Comparison of ENCODE assay signal across 1 cellular context in the genomic region with DNA sequence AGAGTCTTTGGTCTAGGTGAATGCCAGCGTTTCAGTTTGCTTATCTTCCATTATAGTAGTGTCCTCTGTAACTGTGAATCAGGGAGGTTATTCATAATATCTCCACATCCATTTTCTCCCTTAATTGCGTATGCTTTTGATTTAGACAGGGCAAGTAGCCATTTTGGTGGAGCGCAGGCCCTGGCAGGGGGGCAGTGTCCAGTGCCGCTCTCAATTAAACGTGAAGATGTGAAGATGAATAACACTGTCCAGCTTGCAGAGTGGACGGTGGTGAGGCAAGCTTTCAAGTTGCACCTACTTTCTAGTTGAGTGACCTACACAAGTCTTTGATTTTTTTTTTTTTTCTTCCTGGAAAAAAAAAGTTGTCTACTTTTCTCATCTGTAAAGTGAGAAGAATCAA.
TF ChIP-seq lines count a peak whose summit lies in the region.

No MANE protein-coding gene starts in this region.

TF ChIP-seq in GM23338, 12 proteins besides CTCF, POLR2A, EP300 and RAD21 (continued from another document):
- TF ChIP-seq, protein P1, sequence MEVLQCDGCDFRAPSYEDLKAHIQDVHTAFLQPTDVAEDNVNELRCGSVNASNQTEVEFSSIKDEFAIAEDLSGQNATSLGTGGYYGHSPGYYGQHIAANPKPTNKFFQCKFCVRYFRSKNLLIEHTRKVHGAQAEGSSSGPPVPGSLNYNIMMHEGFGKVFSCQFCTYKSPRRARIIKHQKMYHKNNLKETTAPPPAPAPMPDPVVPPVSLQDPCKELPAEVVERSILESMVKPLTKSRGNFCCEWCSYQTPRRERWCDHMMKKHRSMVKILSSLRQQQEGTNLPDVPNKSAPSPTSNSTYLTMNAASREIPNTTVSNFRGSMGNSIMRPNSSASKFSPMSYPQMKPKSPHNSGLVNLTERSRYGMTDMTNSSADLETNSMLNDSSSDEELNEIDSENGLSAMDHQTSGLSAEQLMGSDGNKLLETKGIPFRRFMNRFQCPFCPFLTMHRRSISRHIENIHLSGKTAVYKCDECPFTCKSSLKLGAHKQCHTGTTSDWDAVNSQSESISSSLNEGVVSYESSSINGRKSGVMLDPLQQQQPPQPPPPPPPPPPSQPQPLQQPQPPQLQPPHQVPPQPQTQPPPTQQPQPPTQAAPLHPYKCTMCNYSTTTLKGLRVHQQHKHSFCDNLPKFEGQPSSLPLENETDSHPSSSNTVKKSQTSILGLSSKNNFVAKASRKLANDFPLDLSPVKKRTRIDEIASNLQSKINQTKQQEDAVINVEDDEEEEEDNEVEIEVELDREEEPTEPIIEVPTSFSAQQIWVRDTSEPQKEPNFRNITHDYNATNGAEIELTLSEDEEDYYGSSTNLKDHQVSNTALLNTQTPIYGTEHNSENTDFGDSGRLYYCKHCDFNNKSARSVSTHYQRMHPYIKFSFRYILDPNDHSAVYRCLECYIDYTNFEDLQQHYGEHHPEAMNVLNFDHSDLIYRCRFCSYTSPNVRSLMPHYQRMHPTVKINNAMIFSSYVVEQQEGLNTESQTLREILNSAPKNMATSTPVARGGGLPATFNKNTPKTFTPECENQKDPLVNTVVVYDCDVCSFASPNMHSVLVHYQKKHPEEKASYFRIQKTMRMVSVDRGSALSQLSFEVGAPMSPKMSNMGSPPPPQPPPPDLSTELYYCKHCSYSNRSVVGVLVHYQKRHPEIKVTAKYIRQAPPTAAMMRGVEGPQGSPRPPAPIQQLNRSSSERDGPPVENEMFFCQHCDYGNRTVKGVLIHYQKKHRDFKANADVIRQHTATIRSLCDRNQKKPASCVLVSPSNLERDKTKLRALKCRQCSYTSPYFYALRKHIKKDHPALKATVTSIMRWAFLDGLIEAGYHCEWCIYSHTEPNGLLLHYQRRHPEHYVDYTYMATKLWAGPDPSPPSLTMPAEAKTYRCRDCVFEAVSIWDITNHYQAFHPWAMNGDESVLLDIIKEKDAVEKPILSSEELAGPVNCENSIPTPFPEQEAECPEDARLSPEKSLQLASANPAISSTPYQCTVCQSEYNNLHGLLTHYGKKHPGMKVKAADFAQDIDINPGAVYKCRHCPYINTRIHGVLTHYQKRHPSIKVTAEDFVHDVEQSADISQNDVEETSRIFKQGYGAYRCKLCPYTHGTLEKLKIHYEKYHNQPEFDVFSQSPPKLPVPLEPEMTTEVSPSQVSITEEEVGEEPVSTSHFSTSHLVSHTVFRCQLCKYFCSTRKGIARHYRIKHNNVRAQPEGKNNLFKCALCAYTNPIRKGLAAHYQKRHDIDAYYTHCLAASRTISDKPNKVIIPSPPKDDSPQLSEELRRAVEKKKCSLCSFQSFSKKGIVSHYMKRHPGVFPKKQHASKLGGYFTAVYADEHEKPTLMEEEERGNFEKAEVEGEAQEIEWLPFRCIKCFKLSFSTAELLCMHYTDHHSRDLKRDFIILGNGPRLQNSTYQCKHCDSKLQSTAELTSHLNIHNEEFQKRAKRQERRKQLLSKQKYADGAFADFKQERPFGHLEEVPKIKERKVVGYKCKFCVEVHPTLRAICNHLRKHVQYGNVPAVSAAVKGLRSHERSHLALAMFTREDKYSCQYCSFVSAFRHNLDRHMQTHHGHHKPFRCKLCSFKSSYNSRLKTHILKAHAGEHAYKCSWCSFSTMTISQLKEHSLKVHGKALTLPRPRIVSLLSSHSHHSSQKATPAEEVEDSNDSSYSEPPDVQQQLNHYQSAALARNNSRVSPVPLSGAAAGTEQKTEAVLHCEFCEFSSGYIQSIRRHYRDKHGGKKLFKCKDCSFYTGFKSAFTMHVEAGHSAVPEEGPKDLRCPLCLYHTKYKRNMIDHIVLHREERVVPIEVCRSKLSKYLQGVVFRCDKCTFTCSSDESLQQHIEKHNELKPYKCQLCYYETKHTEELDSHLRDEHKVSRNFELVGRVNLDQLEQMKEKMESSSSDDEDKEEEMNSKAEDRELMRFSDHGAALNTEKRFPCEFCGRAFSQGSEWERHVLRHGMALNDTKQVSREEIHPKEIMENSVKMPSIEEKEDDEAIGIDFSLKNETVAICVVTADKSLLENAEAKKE (CRISPR knock-in tag; IDR thresholded peaks at IDR 0.05): no peak
- TF ChIP-seq EZH2 (IDR thresholded peaks at IDR 0.05; ENCODE audit: low read depth, unreplicated experiment): no peak
- no peak for TF ChIP-seq JUNB (IDR thresholded peaks at IDR 0.05; ENCODE audit: unreplicated experiment)
- TF ChIP-seq NANOG (IDR thresholded peaks at IDR 0.05; ENCODE audit: borderline replicate concordance): no peak
- TF ChIP-seq CREB1 (CRISPR knock-in tag; IDR thresholded peaks at IDR 0.05; ENCODE audit: low read depth): no peak
- no peak for TF ChIP-seq ZNF114 (CRISPR knock-in tag; IDR thresholded peaks at IDR 0.05)
